18 cellular contexts compared by ENCODE assay signal in genomic region chr10:104306897-104307296, GRCh38. TPM values are rescaled to one million over a fixed set of nuclear protein-coding genes. Genes with fewer than 3 reads are reported as not detected.
DNase-seq lines count a peak whose midpoint lies in the region; ATAC-seq and TF ChIP-seq lines count a peak whose summit lies in the region.
"Had no signal": no experiment of that assay in that cellular context is flagged by ENCODE, and none has a peak within 500 bp of the region (broad histone marks: within the 10 kb centered on the region; RNA-seq: fewer than 3 reads in every experiment).

No MANE protein-coding gene starts in this region.

- no peak overlapping the region for H3K4me3 Mint-ChIP-seq in GM23338
- H3K4me3 Mint-ChIP-seq in naive thymus-derived CD4-positive, alpha-beta T cell = peak overlapping the region in 6 of 10 donors; percentile 5 to 71 (median 30)
- H3K4me3 Mint-ChIP-seq: activated naive CD4-positive, alpha-beta T cell treated with anti-CD3 and anti-CD28 coated beads for 36 hours; memory B cell had no signal

- peaks cover 16% of the 10 kb centered on the region for H3K4me1 Mint-ChIP-seq in GM23338
- peaks cover 49 to 86% (median 73%) of the 10 kb centered on the region in 7 donors for H3K4me1 Mint-ChIP-seq in naive thymus-derived CD4-positive, alpha-beta T cell

- CTCF ChIA-PET in naive thymus-derived CD4-positive, alpha-beta T cell (lab: Charles Lee) = interaction anchor here (1.0 to 8.2 kb wide), 11 partner anchors 9 to 43 kb away, joined by 3 to 259 read pairs (median 16); partner anchors contain the start of genes CFAP58 and ITPRIP
- CTCF ChIA-PET in PC-9 (lab: Charles Lee) = interaction anchor here (0.6 kb wide), 1 partner anchor 27 kb away, joined by 4 read pairs; no protein-coding TSS in a partner anchor

- H3K27ac ChIP-seq in GM23338 (ENCODE audit: low read depth) = no peak overlapping the region
- H3K27ac ChIP-seq in coronary artery = peak overlapping the region; percentile 52 to 84
- H3K27ac ChIP-seq in naive thymus-derived CD4-positive, alpha-beta T cell (ENCODE audit: low read depth, low read length) = no peak overlapping the region
- H3K27ac ChIP-seq in PC-9 = no peak overlapping the region
- H3K27ac ChIP-seq: SJCRH30 had no signal

- H3K9me3 ChIP-seq in naive thymus-derived CD4-positive, alpha-beta T cell (ENCODE audit: control insufficient read depth in 2 of 3, low read length in 3 of 3) = no peaks in the 10 kb centered on the region
- no peaks in the 10 kb centered on the region; the same call in 1 of the 2 replicates for H3K9me3 ChIP-seq in PC-9 (ENCODE audit: insufficient read depth, low read depth)

- H3K27me3 ChIP-seq in GM23338 (ENCODE audit: insufficient read depth) = no peaks in the 10 kb centered on the region
- no peaks in the 10 kb centered on the region for H3K27me3 ChIP-seq in naive thymus-derived CD4-positive, alpha-beta T cell (ENCODE audit: control insufficient read depth in 2 of 2, insufficient read depth in 2 of 2, low read length in 2 of 2)
- no peaks in the 10 kb centered on the region for H3K27me3 ChIP-seq in PC-9 (ENCODE audit: insufficient read depth, low read depth)
- H3K27me3 ChIP-seq: SJCRH30 had no signal

- H3K27ac Mint-ChIP-seq in GM23338 = no peak overlapping the region
- peak overlapping the region; percentile 50 to 90 (median 84) for H3K27ac Mint-ChIP-seq in naive thymus-derived CD4-positive, alpha-beta T cell
- H3K27ac Mint-ChIP-seq: activated naive CD4-positive, alpha-beta T cell treated with anti-CD3 and anti-CD28 coated beads for 36 hours; memory B cell had no signal

- no peak for TF ChIP-seq CTCF in GM23338 (conservative IDR thresholded peaks at IDR 0.05; ENCODE audit: low read depth in 2 of 2)
- TF ChIP-seq CTCF in coronary artery (IDR thresholded peaks at IDR 0.05) = no peak
- no peak for TF ChIP-seq CTCF in PC-9 (conservative IDR thresholded peaks at IDR 0.05)

- H3K9me2 ChIP-seq in GM23338 (ENCODE audit: insufficient read depth) (peaks cover 6% of the 10 kb centered on the region; the same call in 1 of the 2 replicates), PC-9 (ENCODE audit: insufficient read depth) (no peaks in the 10 kb centered on the region)

- intact Hi-C loops in naive thymus-derived CD4-positive, alpha-beta T cell (cut with micrococcal nuclease) = no loop called here
- intact Hi-C loops in PC-9 (cut with micrococcal nuclease; ENCODE audit: unreplicated experiment) = no loop called here

- no peak overlapping the region for H3K4me2 ChIP-seq in GM23338
- no peak overlapping the region for H3K4me2 ChIP-seq in PC-9

- no peaks in the 10 kb centered on the region for H3F3A ChIP-seq in GM23338 (replicated peaks; ENCODE audit: low read depth)
- H3F3A ChIP-seq in PC-9 (ENCODE audit: insufficient read depth, low read depth) = 0 out of 2 replicates have a peak, but pooled peaks cover 4% of the 10 kb centered on the region

- H3K4me3 ChIP-seq in GM23338 (no peak overlapping the region), coronary artery (no peak overlapping the region), PC-9 (no peak overlapping the region)
- no peak overlapping the region for H3K4me3 ChIP-seq in naive thymus-derived CD4-positive, alpha-beta T cell (ENCODE audit: low read length)
- H3K4me3 ChIP-seq: SJCRH30 had no signal

- H2AFZ ChIP-seq in GM23338 (no peak overlapping the region), PC-9 (no peak overlapping the region)

- H3K36me3 Mint-ChIP-seq in GM23338 (ENCODE audit: low read depth) = peaks cover 30% of the 10 kb centered on the region
- H3K36me3 Mint-ChIP-seq in naive thymus-derived CD4-positive, alpha-beta T cell = peaks cover 0 to 19% (median under 1%) of the 10 kb centered on the region in 5 donors

- DNase-seq in NCI-H748 (lab: John Stamatoyannopoulos, UW; ENCODE audit: unreplicated experiment) (peak; percentile 43), NCI-H748 treated with DMSO at 0.1 percent for 48 hours (lab: John Stamatoyannopoulos, UW) (no peak), GM23338 (ENCODE audit: low spot score) (peak; percentile 65), coronary artery (ENCODE audit: low spot score) (no peak), NCI-H2029 treated with DMSO at 0.1 percent for 48 hours (lab: John Stamatoyannopoulos, UW) (no peak), PC-9 (no peak), superior temporal gyrus (ENCODE audit: extremely low spot score) (no peak)
- DNase-seq in naive thymus-derived CD4-positive, alpha-beta T cell = no peak
- DNase-seq: activated CD4-positive, alpha-beta T cell treated with anti-CD3 and anti-CD28 coated beads for 4 hours; activated naive CD4-positive, alpha-beta T cell treated with anti-CD3 and anti-CD28 coated beads for 36 hours; CD8-positive, alpha-beta memory T cell; cortex of kidney; NCI-H1436 treated with DMSO at 0.1 percent for 48 hours; NCI-H510A; SJCRH30; stimulated activated naive CD8-positive, alpha-beta T cell treated with anti-CD3 and anti-CD28 coated beads, Interleukin-15, Interleukin-2, amounts not matched to agents 100 U/mL and 50 U/mL, for 24 hours; T-helper 9 cell had no signal

- peaks cover 27% of the 10 kb centered on the region for H3K9me3 Mint-ChIP-seq in GM23338
- peaks cover 0 to 5% (median 0%) of the 10 kb centered on the region in 11 donors for H3K9me3 Mint-ChIP-seq in naive thymus-derived CD4-positive, alpha-beta T cell
- H3K9me3 Mint-ChIP-seq: activated naive CD4-positive, alpha-beta T cell treated with anti-CD3 and anti-CD28 coated beads for 36 hours; memory B cell had no signal

- BruUV-seq in PC-9 (replicated peaks; lab: Mats Ljungman, UMichigan) = no TSS peak

- H3K79me2 ChIP-seq in GM23338 (replicated peaks; ENCODE audit: insufficient read depth) (no peaks in the 10 kb centered on the region), PC-9 (ENCODE audit: low read depth) (no peaks in the 10 kb centered on the region)

- peaks cover 6% of the 10 kb centered on the region; the same call in 1 of the 2 replicates for H3K36me3 ChIP-seq in GM23338 (ENCODE audit: insufficient read depth)
- peaks cover 0 to 9% (median 0%) of the 10 kb centered on the region in 3 experiments for H3K36me3 ChIP-seq in naive thymus-derived CD4-positive, alpha-beta T cell (ENCODE audit: control insufficient read depth in 2 of 3, insufficient read depth in 3 of 3, low read length in 3 of 3)
- H3K36me3 ChIP-seq in PC-9 (ENCODE audit: low read depth) = no peaks in the 10 kb centered on the region

- POLR2A ChIA-PET in naive thymus-derived CD4-positive, alpha-beta T cell (lab: Charles Lee) = interaction anchor here (0.6 to 6.2 kb wide), 13 partner anchors 11 to 1695 kb away, joined by 3 to 78 read pairs (median 10); partner anchors contain the start of genes CFAP58, GSTO1 and ITPRIP
- POLR2A ChIA-PET in PC-9 (lab: Charles Lee; ENCODE audit: unreplicated experiment) = no interaction called here

- H4K20me1 ChIP-seq in GM23338 (replicated peaks; ENCODE audit: insufficient read depth) (peaks cover 7% of the 10 kb centered on the region), PC-9 (ENCODE audit: insufficient read depth) (no peaks in the 10 kb centered on the region)

- ATAC-seq in GM23338 = peak; percentile 54
- no peak for ATAC-seq in naive thymus-derived CD4-positive, alpha-beta T cell
- ATAC-seq: stimulated activated naive CD8-positive, alpha-beta T cell treated with anti-CD3 and anti-CD28 coated beads, Interleukin-15, Interleukin-2, amounts not matched to agents 100 U/mL and 50 U/mL, for 24 hours had no signal

- peaks cover 11% of the 10 kb centered on the region for H3K27me3 Mint-ChIP-seq in GM23338 (ENCODE audit: insufficient read depth, low read depth, poor library complexity)
- no peaks in the 10 kb centered on the region for H3K27me3 Mint-ChIP-seq in naive thymus-derived CD4-positive, alpha-beta T cell
- H3K27me3 Mint-ChIP-seq: memory B cell had no signal

- no peaks in the 10 kb centered on the region for H3K4me1 ChIP-seq in GM23338 (ENCODE audit: insufficient read depth)
- H3K4me1 ChIP-seq in naive thymus-derived CD4-positive, alpha-beta T cell (ENCODE audit: control insufficient read depth in 2 of 2, insufficient read depth in 2 of 2, low read length in 2 of 2) = peaks cover 41 to 43% of the 10 kb centered on the region in 2 donors
- peaks cover 15% of the 10 kb centered on the region for H3K4me1 ChIP-seq in PC-9 (replicated peaks; ENCODE audit: insufficient read depth)

TF ChIP-seq in GM23338, 12 proteins besides CTCF, POLR2A, EP300 and RAD21 (continues in another document):
- TF ChIP-seq STAT1 (IDR thresholded peaks at IDR 0.05; ENCODE audit: unreplicated experiment) (no peak), EZH2 (IDR thresholded peaks at IDR 0.05; ENCODE audit: low read depth, unreplicated experiment) (no peak), ZNF331 (CRISPR knock-in tag; IDR thresholded peaks at IDR 0.05; ENCODE audit: low read depth) (no peak), NANOG (IDR thresholded peaks at IDR 0.05; ENCODE audit: borderline replicate concordance) (no peak), CREB1 (CRISPR knock-in tag; IDR thresholded peaks at IDR 0.05; ENCODE audit: low read depth) (no peak), JUNB (IDR thresholded peaks at IDR 0.05; ENCODE audit: unreplicated experiment) (no peak)

RNA-seq across cellular contexts. Expression of gene ITPRIP, which starts 31.4 kb away (rescaled TPM):
- total RNA-seq in GM23338 (2014; rRNA removed; shearing (Covaris generic)) = 15.2 and 15.9 TPM in 2 replicates
- polyA plus RNA-seq in GM23338 (2016; fragmentation: Nextera tagmentation; extraction: Ambion mirVana) = 6.4 and 6.9 TPM in 2 replicates
- total RNA-seq in naive thymus-derived CD4-positive, alpha-beta T cell = 100 to 1,000 TPM in 1 of 5 experiments, 10 to 100 TPM in 4; 20.0 to 129 (median 27.8) TPM
- polyA plus RNA-seq in naive thymus-derived CD4-positive, alpha-beta T cell = 10 to 100 TPM; 17.8 to 18.0 TPM
- 6.7 and 8.5 TPM in 2 replicates for total RNA-seq in PC-9 (2021)

RNA-seq across cellular contexts. Expression of gene GSTO2, which starts 37.9 kb away (rescaled TPM):
- 30.7 and 39.3 TPM in 2 replicates for total RNA-seq in GM23338 (2014; rRNA removed; shearing (Covaris generic))
- polyA plus RNA-seq in GM23338 (2016; fragmentation: Nextera tagmentation; extraction: Ambion mirVana) = 49.8 and 51.3 TPM in 2 replicates
- total RNA-seq in naive thymus-derived CD4-positive, alpha-beta T cell = 1 to 10 TPM; 1.1 to 2.5 (median 1.4) TPM
- polyA plus RNA-seq in naive thymus-derived CD4-positive, alpha-beta T cell = 1 to 10 TPM; 1.0 to 1.3 TPM
- total RNA-seq in PC-9 (2021) = 3.3 and 4.3 TPM in 2 replicates

RNA-seq across cellular contexts. Expression of gene CFAP58, which starts 46.7 kb away (rescaled TPM):
- total RNA-seq in GM23338 (2014; rRNA removed; shearing (Covaris generic)) = 0.39 and 0.63 TPM in 2 replicates
- 0.24 and 0.89 TPM in 2 replicates for polyA plus RNA-seq in GM23338 (2016; fragmentation: Nextera tagmentation; extraction: Ambion mirVana)
- under 1 TPM in 1 of 5 experiments, not detected in 4; 0.17 TPM for total RNA-seq in naive thymus-derived CD4-positive, alpha-beta T cell
- polyA plus RNA-seq in naive thymus-derived CD4-positive, alpha-beta T cell = not detected
- 0.15 and 0.31 TPM in 2 replicates for total RNA-seq in PC-9 (2021)
- total RNA-seq: SJCRH30 had no signal
- polyA plus RNA-seq: CD8-positive, alpha-beta memory T cell had no signal

RNA-seq across cellular contexts. Expression of gene GSTO1, which starts 52.2 kb away (rescaled TPM):
- total RNA-seq in GM23338 (2014; rRNA removed; shearing (Covaris generic)) = 52.5 and 75.3 TPM in 2 replicates
- polyA plus RNA-seq in GM23338 (2016; fragmentation: Nextera tagmentation; extraction: Ambion mirVana) = 182 and 204 TPM in 2 replicates
- total RNA-seq in naive thymus-derived CD4-positive, alpha-beta T cell = 100 to 1,000 TPM in 1 of 5 experiments, 10 to 100 TPM in 4; 28.1 to 129 (median 49.1) TPM
- 100 to 1,000 TPM; 116 to 141 TPM for polyA plus RNA-seq in naive thymus-derived CD4-positive, alpha-beta T cell
- 71.0 and 77.3 TPM in 2 replicates for total RNA-seq in PC-9 (2021)

Comparison
In these comparisons a context has a peak if more than half of its experiments do, and no peak if none do; other contexts are left out.
1. DNase-seq: peak in NCI-H748 (single experiment) and GM23338 (single experiment); none in NCI-H748 treated with DMSO at 0.1 percent for 48 hours (single experiment), coronary artery (single experiment), naive thymus-derived CD4-positive, alpha-beta T cell (0 of 9), NCI-H2029 treated with DMSO at 0.1 percent for 48 hours (single experiment), PC-9 (0 of 2) and superior temporal gyrus (single experiment).
2. H3K27ac ChIP-seq: peak in coronary artery (2 of 2); none in GM23338 (single experiment), naive thymus-derived CD4-positive, alpha-beta T cell (single experiment) and PC-9 (single experiment).